Comparison of ENCODE assay signal across 22 cellular contexts in the genomic region with DNA sequence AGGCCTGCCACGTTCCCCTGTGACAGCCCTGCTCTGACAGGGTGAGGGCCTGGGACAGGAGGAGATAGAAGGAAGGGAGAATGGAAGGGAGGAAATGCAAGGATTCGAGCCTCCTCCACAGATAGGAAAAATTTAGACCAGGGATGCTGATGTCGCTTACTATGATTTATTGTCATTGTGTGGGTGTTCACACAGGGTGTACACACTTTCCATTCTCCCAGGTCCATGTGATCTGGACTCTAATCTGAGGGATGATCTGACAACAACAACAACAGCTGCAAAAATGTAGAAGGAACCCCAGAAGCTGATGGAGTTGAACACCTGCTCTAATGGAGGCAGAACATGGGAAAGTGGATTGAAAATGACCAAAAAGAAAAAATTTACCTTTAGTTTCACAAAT.
DNase-seq lines count a peak whose midpoint lies in the region; ATAC-seq and TF ChIP-seq lines count a peak whose summit lies in the region.
"Had no signal": no experiment of that assay in that cellular context is flagged by ENCODE, and none has a peak within 500 bp of the region (broad histone marks: within the 10 kb centered on the region; RNA-seq: fewer than 3 reads in every experiment).

No MANE protein-coding gene starts in this region.

- H3K18ac ChIP-seq in mesenchymal stem cell (ENCODE audit: low read depth in 1 of 2, low read length in 2 of 2) = peak overlapping the region in 1 of 2 experiments; percentile 25

- POLR2A ChIA-PET in activated CD4-positive, alpha-beta T cell treated with anti-CD3 and anti-CD28 coated beads for 36 hours (lab: Charles Lee) = no interaction called here

- H3K36me3 Mint-ChIP-seq in activated CD4-positive, alpha-beta T cell treated with anti-CD3 and anti-CD28 coated beads for 36 hours (ENCODE audit: low read depth) = no peaks in the 10 kb centered on the region
- no peaks in the 10 kb centered on the region for H3K36me3 Mint-ChIP-seq in stimulated activated memory B cell treated with anti-CD40 and anti-IgM and Interleukin-4, amounts not matched to agents 10 μg/mL and 1 μg/mL and 100 μg/mL, for 72 hours
- H3K36me3 Mint-ChIP-seq: CD8-positive, alpha-beta memory T cell had no signal

- H3K36me3 ChIP-seq in mesenchymal stem cell (ENCODE audit: control insufficient read depth in 1 of 2, insufficient read depth in 2 of 2, low read depth in 1 of 2, low read length in 2 of 2) (no peaks in the 10 kb centered on the region), HAP-1 (replicated peaks) (no peaks in the 10 kb centered on the region), sigmoid colon (no peaks in the 10 kb centered on the region)

- TF ChIP-seq EP300 in sigmoid colon (IDR thresholded peaks at IDR 0.05) = no peak

- H2AK5ac ChIP-seq in mesenchymal stem cell (ENCODE audit: low read length, severe bottlenecking) = no peak overlapping the region

- no peak overlapping the region for H3K14ac ChIP-seq in mesenchymal stem cell (ENCODE audit: low read length in 2 of 2)

- H3K4me1 Mint-ChIP-seq in activated CD4-positive, alpha-beta T cell treated with anti-CD3 and anti-CD28 coated beads for 36 hours = peaks cover 62% of the 10 kb centered on the region
- peaks cover 14% of the 10 kb centered on the region for H3K4me1 Mint-ChIP-seq in stimulated activated memory B cell treated with anti-CD40 and anti-IgM and Interleukin-4, amounts not matched to agents 10 μg/mL and 1 μg/mL and 100 μg/mL, for 72 hours

- no peaks in the 10 kb centered on the region for H3K9me3 Mint-ChIP-seq in activated CD4-positive, alpha-beta T cell treated with anti-CD3 and anti-CD28 coated beads for 36 hours (ENCODE audit: low read depth)
- H3K9me3 Mint-ChIP-seq in stimulated activated memory B cell treated with anti-CD40 and anti-IgM and Interleukin-4, amounts not matched to agents 10 μg/mL and 1 μg/mL and 100 μg/mL, for 72 hours = peaks cover 3% of the 10 kb centered on the region

- H3K27ac ChIP-seq in mesenchymal stem cell (ENCODE audit: low read length, poor library complexity, severe bottlenecking) (no peak overlapping the region), sigmoid colon (no peak overlapping the region)
- H3K27ac ChIP-seq: GM23248 had no signal

- no peak overlapping the region for H2BK5ac ChIP-seq in mesenchymal stem cell (ENCODE audit: low read depth, low read length, poor library complexity, severe bottlenecking)

- CTCF ChIA-PET in activated CD4-positive, alpha-beta T cell treated with anti-CD3 and anti-CD28 coated beads for 36 hours (lab: Charles Lee) = no interaction called here

- TF ChIP-seq POLR2A in sigmoid colon (IDR thresholded peaks at IDR 0.05) = no peak

- H3K9me3 ChIP-seq in mesenchymal stem cell (ENCODE audit: control insufficient read depth, low read length) (no peaks in the 10 kb centered on the region), HAP-1 (no peaks in the 10 kb centered on the region; the same call in 1 of the 2 replicates), sigmoid colon (no peaks in the 10 kb centered on the region)

- peak overlapping the region; percentile 17 to 75 for H2BK12ac ChIP-seq in mesenchymal stem cell (ENCODE audit: low read length in 2 of 2)

- H2BK120ac ChIP-seq in mesenchymal stem cell (ENCODE audit: low read depth, low read length) = no peak overlapping the region

- no peak for ATAC-seq in activated CD4-positive, alpha-beta T cell treated with anti-CD3 and anti-CD28 coated beads for 36 hours
- ATAC-seq in stimulated activated memory B cell treated with anti-CD40 and anti-IgM and Interleukin-4, amounts not matched to agents 10 μg/mL and 1 μg/mL and 100 μg/mL, for 72 hours = no peak

- no peaks in the 10 kb centered on the region for H3K79me1 ChIP-seq in mesenchymal stem cell (replicated peaks; ENCODE audit: low read length, poor library complexity, severe bottlenecking)

- WGBS in mesenchymal stem cell = 42% methylated on average over 2 of the region's 3 CpGs
- 57 to 61% methylated on average over 3 of the region's 3 CpGs for WGBS in sigmoid colon, 2 donors

- no peak overlapping the region for H3K4ac ChIP-seq in mesenchymal stem cell (ENCODE audit: low read depth in 1 of 2, low read length in 2 of 2)

- H4K8ac ChIP-seq in mesenchymal stem cell (ENCODE audit: low read length) = peak overlapping the region; percentile 43

- intact Hi-C loops in activated CD4-positive, alpha-beta T cell treated with anti-CD3 and anti-CD28 coated beads for 36 hours (cut with DNase I, micrococcal nuclease) = loop anchor here in 1 of 2 experiments (2.0 kb wide), 1 partner anchor 399 kb away; no protein-coding TSS in a partner anchor
- intact Hi-C loops in sigmoid colon (cut with DNase I) = no loop called here

- in situ Hi-C loops in HAP-1 (cut with MboI; ENCODE audit: low sequenced_read_pairs) = no loop called here

- H3K4me1 ChIP-seq in mesenchymal stem cell (ENCODE audit: control insufficient read depth, insufficient read depth, low read depth, low read length) (no peaks in the 10 kb centered on the region), HAP-1 (no peaks in the 10 kb centered on the region), sigmoid colon (peaks cover 0 to 27% (median 8%) of the 10 kb centered on the region in 4 donors)

- no peak overlapping the region for H3K9ac ChIP-seq in mesenchymal stem cell (ENCODE audit: low read length)
- H3K9ac ChIP-seq: GM23248 had no signal

- H2AFZ ChIP-seq in mesenchymal stem cell (ENCODE audit: low read depth, low read length) = no peak overlapping the region
- H2AFZ ChIP-seq: GM23248 had no signal

- no peak overlapping the region for H3K4me3 ChIP-seq in mesenchymal stem cell (ENCODE audit: insufficient read depth in 1 of 2, low read depth in 1 of 2, low read length in 2 of 2)
- no peak overlapping the region for H3K4me3 ChIP-seq in HAP-1
- no peak overlapping the region for H3K4me3 ChIP-seq in sigmoid colon
- H3K4me3 ChIP-seq: GM23248 had no signal

- H3K4me2 ChIP-seq in mesenchymal stem cell (ENCODE audit: low read length, poor library complexity, severe bottlenecking) = no peak overlapping the region

- no peak overlapping the region for H4K91ac ChIP-seq in mesenchymal stem cell (ENCODE audit: low read length)

- H3K27ac Mint-ChIP-seq in activated CD4-positive, alpha-beta T cell treated with anti-CD3 and anti-CD28 coated beads for 36 hours = peak overlapping the region; percentile 28
- H3K27ac Mint-ChIP-seq in stimulated activated memory B cell treated with anti-CD40 and anti-IgM and Interleukin-4, amounts not matched to agents 10 μg/mL and 1 μg/mL and 100 μg/mL, for 72 hours = peak overlapping the region; percentile 17

- no peak overlapping the region for H3K23ac ChIP-seq in mesenchymal stem cell (ENCODE audit: low read length in 2 of 2)

- no peak for TF ChIP-seq CTCF in sigmoid colon (IDR thresholded peaks at IDR 0.05)

- no peak for DNase-seq in activated CD4-positive, alpha-beta T cell treated with anti-CD3 and anti-CD28 coated beads for 36 hours
- no peak for DNase-seq in activated CD4-positive, alpha-beta T cell treated with anti-CD3 and anti-CD28 coated beads for 48 hours
- peak; percentile 74 for DNase-seq in LHCN-M2 (ENCODE audit: low read depth)
- DNase-seq in mesenchymal stem cell = no peak
- DNase-seq in HAP-1 (ENCODE audit: low spot score in 2 of 2) = no peak
- DNase-seq in kidney glomerular epithelial cell (lab: John Stamatoyannopoulos, UW) = no peak
- no peak for DNase-seq in sigmoid colon
- DNase-seq: 8988T; C1 segment of cervical spinal cord; Calu3; CD8-positive, alpha-beta memory T cell; DMS153; GM23248; HCEC 1CT; NCI-H1694; NCI-H2081; NCI-H2171; NCI-H345; NCI-H524; NCI-H774; OCI-M1 had no signal

- H2BK15ac ChIP-seq in mesenchymal stem cell (ENCODE audit: low read depth, poor library complexity, severe bottlenecking) = no peak overlapping the region

- H3K27me3 ChIP-seq in mesenchymal stem cell (ENCODE audit: control insufficient read depth in 1 of 2, insufficient read depth in 1 of 2, low read length in 2 of 2) = no peaks in the 10 kb centered on the region
- H3K27me3 ChIP-seq in HAP-1 (ENCODE audit: low read depth) = no peaks in the 10 kb centered on the region
- no peaks in the 10 kb centered on the region for H3K27me3 ChIP-seq in sigmoid colon

- peaks cover 4% of the 10 kb centered on the region for H3K27me3 Mint-ChIP-seq in activated CD4-positive, alpha-beta T cell treated with anti-CD3 and anti-CD28 coated beads for 36 hours
- no peaks in the 10 kb centered on the region for H3K27me3 Mint-ChIP-seq in stimulated activated memory B cell treated with anti-CD40 and anti-IgM and Interleukin-4, amounts not matched to agents 10 μg/mL and 1 μg/mL and 100 μg/mL, for 72 hours

- H3K4me3 Mint-ChIP-seq in activated CD4-positive, alpha-beta T cell treated with anti-CD3 and anti-CD28 coated beads for 36 hours = no peak overlapping the region
- H3K4me3 Mint-ChIP-seq in stimulated activated memory B cell treated with anti-CD40 and anti-IgM and Interleukin-4, amounts not matched to agents 10 μg/mL and 1 μg/mL and 100 μg/mL, for 72 hours = no peak overlapping the region
- H3K4me3 Mint-ChIP-seq: CD8-positive, alpha-beta memory T cell had no signal
